In the genomic region with DNA sequence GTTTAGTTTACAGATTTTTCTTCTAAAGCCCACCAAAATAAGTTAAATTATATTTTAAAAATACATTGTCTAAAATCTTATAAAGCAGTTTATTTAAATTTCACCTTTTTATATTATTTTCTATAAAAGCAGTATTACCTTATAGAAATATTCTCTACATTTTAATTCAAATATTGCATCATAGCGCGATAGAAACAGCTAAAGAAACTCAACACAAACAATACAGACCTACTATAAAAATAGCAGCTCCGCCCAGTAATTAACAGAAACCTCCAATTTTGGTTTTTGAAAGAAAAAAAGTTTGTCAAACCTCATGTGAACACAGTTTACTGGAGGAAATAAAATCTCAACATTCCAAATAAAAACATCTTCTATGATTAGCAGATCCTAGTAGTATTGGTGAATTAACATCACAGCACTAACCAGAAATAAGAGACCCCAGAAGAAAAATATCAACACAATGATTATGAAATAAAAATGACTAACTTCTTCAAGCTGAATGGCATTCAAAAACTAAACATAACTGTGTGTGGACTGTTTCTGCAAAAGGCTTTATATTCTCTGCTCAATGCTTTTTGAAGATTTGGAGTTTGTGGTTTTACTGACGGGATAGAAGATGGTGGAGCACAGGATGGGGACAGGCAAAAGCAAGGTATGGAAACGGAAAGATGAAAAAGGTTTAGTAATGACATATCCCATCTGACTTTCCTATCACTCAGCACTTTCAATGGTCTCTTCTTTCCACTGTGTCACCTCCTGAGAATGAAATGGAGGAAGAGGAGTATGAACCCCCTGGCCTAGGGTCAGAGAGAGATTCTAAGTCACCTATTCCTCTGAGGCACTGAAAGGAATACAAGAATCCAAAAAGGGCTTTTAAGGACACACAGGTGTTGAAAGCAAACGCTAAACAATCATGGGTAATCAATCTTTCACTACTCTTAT, we compare ENCODE assay signal across 1 cellular context.
A peak's percentile ranks its signal among the peaks of the same experiment; 100 is the strongest.
TF ChIP-seq lines count a peak whose summit lies in the region.

No MANE protein-coding gene starts in this region.

TF ChIP-seq in H1, 55 proteins besides CTCF, POLR2A, EP300 and RAD21:
- TF ChIP-seq TBP (IDR thresholded peaks at IDR 0.05; ENCODE audit: low read depth, low read length) (no peak), MAFK (IDR thresholded peaks at IDR 0.05; ENCODE audit: low read depth, low read length) (0 out of 2 replicates have a peak, but pooled peaks have one; percentile 4), CEBPB (IDR thresholded peaks at IDR 0.05; ENCODE audit: low read depth, low read length) (peak; percentile 26; the same call in 1 of the 2 replicates)
